In genomic region chr4:153485860-153486259, GRCh38 we compare ENCODE assay signal across 11 cellular contexts. TPM values are rescaled to one million over a fixed set of nuclear protein-coding genes. Genes with fewer than 3 reads are reported as not detected.
DNase-seq lines count a peak whose midpoint lies in the region; ATAC-seq and TF ChIP-seq lines count a peak whose summit lies in the region.
"Had no signal": no experiment of that assay in that cellular context is flagged by ENCODE, and none has a peak within 500 bp of the region (broad histone marks: within the 10 kb centered on the region; RNA-seq: fewer than 3 reads in every experiment).

No MANE protein-coding gene starts in this region.

- H3K36me3 ChIP-seq in GM23248 (ENCODE audit: low read depth): no peaks in the 10 kb centered on the region
- H3K36me3 ChIP-seq: Peyer's patch had no signal

- H2AFZ ChIP-seq in GM23248: no peak overlapping the region

- H3K27me3 Mint-ChIP-seq in activated naive CD8-positive, alpha-beta T cell treated with anti-CD3 and anti-CD28 coated beads, Interleukin-2, amount 50 U/mL, for 24 hours: peaks cover 2% of the 10 kb centered on the region
- no peaks in the 10 kb centered on the region for H3K27me3 Mint-ChIP-seq in natural killer cell treated with Interleukin-12 subunit alpha and Interleukin-12 subunit beta and Interleukin-15 and Interleukin-18, amount 100 ng/mL, for 72 hours

- no peak for TF ChIP-seq CTCF in C4-2B (conservative IDR thresholded peaks at IDR 0.05)

- peaks cover 18% of the 10 kb centered on the region for H3K36me3 Mint-ChIP-seq in activated naive CD8-positive, alpha-beta T cell treated with anti-CD3 and anti-CD28 coated beads, Interleukin-2, amount 50 U/mL, for 24 hours (ENCODE audit: low read depth)
- no peaks in the 10 kb centered on the region for H3K36me3 Mint-ChIP-seq in natural killer cell treated with Interleukin-12 subunit alpha and Interleukin-12 subunit beta and Interleukin-15 and Interleukin-18, amount 100 ng/mL, for 72 hours

- in situ Hi-C loops in GM23248 (cut with MboI): no loop called here

- WGBS in GM23248 (ENCODE audit: low coverage in 1 of 2, low lambda C conversion rate in 2 of 2, missing lambda C conversion rate in 2 of 2), 2 experiments: 77 to 84% methylated on average over 5 of the region's 5 CpGs

- H3K4me3 ChIP-seq in GM23248: no peak overlapping the region
- H3K4me3 ChIP-seq: Peyer's patch had no signal

- DNase-seq in GM23248: no peak
- DNase-seq in activated naive CD8-positive, alpha-beta T cell treated with anti-CD3 and anti-CD28 coated beads, Interleukin-2, amount 50 U/mL, for 24 hours: no peak
- DNase-seq in natural killer cell treated with Interleukin-12 subunit alpha and Interleukin-12 subunit beta and Interleukin-15 and Interleukin-18, amount 100 ng/mL, for 72 hours (ENCODE audit: low spot score): no peak
- no peak for DNase-seq in stimulated activated naive CD4-positive, alpha-beta T cell treated with Interleukin-2 at 50 U/mL for 16 hours (lab: John Stamatoyannopoulos, UW)
- DNase-seq: MM.1S, occipital lobe, Peyer's patch had no signal

- no peaks in the 10 kb centered on the region for H3K9me3 ChIP-seq in GM23248 (ENCODE audit: low read depth)
- H3K9me3 ChIP-seq: Peyer's patch had no signal

- H3K27ac Mint-ChIP-seq in activated naive CD8-positive, alpha-beta T cell treated with anti-CD3 and anti-CD28 coated beads, Interleukin-2, amount 50 U/mL, for 24 hours: peak overlapping the region; percentile 59
- H3K27ac Mint-ChIP-seq in natural killer cell treated with Interleukin-12 subunit alpha and Interleukin-12 subunit beta and Interleukin-15 and Interleukin-18, amount 100 ng/mL, for 72 hours: peak overlapping the region; percentile 57 to 85

- no peaks in the 10 kb centered on the region for H3K27me3 ChIP-seq in GM23248 (replicated peaks; ENCODE audit: insufficient read depth)
- H3K27me3 ChIP-seq: Peyer's patch had no signal

- H3F3A ChIP-seq in GM23248 (ENCODE audit: insufficient read depth): peaks cover 18% of the 10 kb centered on the region

- H3K79me2 ChIP-seq in GM23248 (ENCODE audit: insufficient read depth): peaks cover 9% of the 10 kb centered on the region; the same call in 1 of the 2 replicates

- no peaks in the 10 kb centered on the region for H3K9me3 Mint-ChIP-seq in activated naive CD8-positive, alpha-beta T cell treated with anti-CD3 and anti-CD28 coated beads, Interleukin-2, amount 50 U/mL, for 24 hours
- H3K9me3 Mint-ChIP-seq in natural killer cell treated with Interleukin-12 subunit alpha and Interleukin-12 subunit beta and Interleukin-15 and Interleukin-18, amount 100 ng/mL, for 72 hours: no peaks in the 10 kb centered on the region

- H3K27ac ChIP-seq in C4-2B (peak overlapping the region; percentile 84; the same call in 1 of the 2 replicates), GM23248 (peak overlapping the region; percentile 44)

- peaks cover 39% of the 10 kb centered on the region for H3K4me1 ChIP-seq in GM23248 (ENCODE audit: insufficient read depth)

- no peak for ATAC-seq in activated naive CD8-positive, alpha-beta T cell treated with anti-CD3 and anti-CD28 coated beads, Interleukin-2, amount 50 U/mL, for 24 hours
- ATAC-seq in natural killer cell treated with Interleukin-12 subunit alpha and Interleukin-12 subunit beta and Interleukin-15 and Interleukin-18, amount 100 ng/mL, for 72 hours: no peak
- ATAC-seq in GM19324 (IDR thresholded peaks at IDR 0.05; ENCODE audit: low FRiP score, unreplicated experiment) (no peak), HG02798 (IDR thresholded peaks at IDR 0.05; ENCODE audit: poor library complexity, unreplicated experiment) (no peak), GM21528 (IDR thresholded peaks at IDR 0.05; ENCODE audit: low FRiP score, unreplicated experiment) (no peak)

- H4K20me1 ChIP-seq in GM23248 (ENCODE audit: insufficient read depth): no peaks in the 10 kb centered on the region

- no peak overlapping the region for H3K4me3 Mint-ChIP-seq in activated naive CD8-positive, alpha-beta T cell treated with anti-CD3 and anti-CD28 coated beads, Interleukin-2, amount 50 U/mL, for 24 hours
- no peak overlapping the region for H3K4me3 Mint-ChIP-seq in natural killer cell treated with Interleukin-12 subunit alpha and Interleukin-12 subunit beta and Interleukin-15 and Interleukin-18, amount 100 ng/mL, for 72 hours

- peak overlapping the region; percentile 29 for H3K4me2 ChIP-seq in GM23248 (ENCODE audit: unreplicated experiment)

- H3K4me1 Mint-ChIP-seq in activated naive CD8-positive, alpha-beta T cell treated with anti-CD3 and anti-CD28 coated beads, Interleukin-2, amount 50 U/mL, for 24 hours: peaks cover 83% of the 10 kb centered on the region
- peaks cover 56 to 63% of the 10 kb centered on the region in 2 donors for H3K4me1 Mint-ChIP-seq in natural killer cell treated with Interleukin-12 subunit alpha and Interleukin-12 subunit beta and Interleukin-15 and Interleukin-18, amount 100 ng/mL, for 72 hours (ENCODE audit: low read depth in 2 of 2)

- H3K9me2 ChIP-seq in GM23248 (ENCODE audit: insufficient read depth): no peaks in the 10 kb centered on the region

- H3K9ac ChIP-seq in GM23248: no peak overlapping the region

RNA-seq across cellular contexts. Expression of gene TMEM131L, which starts 19.7 kb away (rescaled TPM):
- 5.7 and 11.1 TPM in 2 replicates for total RNA-seq in GM23248 (2014; rRNA removed; shearing (Covaris generic))
- 8.7 and 10.2 TPM in 2 replicates for polyA plus RNA-seq in GM23248 (2016; fragmentation: Nextera tagmentation; extraction: Ambion mirVana)
- total RNA-seq in natural killer cell treated with Interleukin-12 subunit alpha and Interleukin-12 subunit beta and Interleukin-15 and Interleukin-18, amount 100 ng/mL, for 72 hours: 10 to 100 TPM; 35.8 to 42.3 TPM
